ENCODE assay signal across 8 cellular contexts in genomic region chr2:85769236-85769986, GRCh38. TPM values are rescaled to one million over a fixed set of nuclear protein-coding genes. Genes with fewer than 3 reads are reported as not detected.
DNase-seq lines count a peak whose midpoint lies in the region; ATAC-seq and TF ChIP-seq lines count a peak whose summit lies in the region.

No MANE protein-coding gene starts in this region.

- no peak overlapping the region for H3K9ac ChIP-seq in mammary epithelial cell (ENCODE audit: insufficient read depth, low read length)

- peaks cover 34% of the 10 kb centered on the region for H3K4me1 Mint-ChIP-seq in MCF 10A (ENCODE audit: insufficient read depth, unreplicated experiment)
- peaks cover 5% of the 10 kb centered on the region for H3K4me1 Mint-ChIP-seq in activated CD4-positive, alpha-beta memory T cell treated with anti-CD3 and anti-CD28 coated beads for 36 hours (ENCODE audit: low read depth)

- H3K36me3 ChIP-seq in mammary epithelial cell (ENCODE audit: insufficient read depth, low read length) (no peaks in the 10 kb centered on the region), esophagus muscularis mucosa (peaks cover 0 to 60% (median 52%) of the 10 kb centered on the region in 4 donors), upper lobe of right lung (peaks cover 34% of the 10 kb centered on the region)

- POLR2A ChIA-PET in MCF 10A (lab: Yijun Ruan, JAX), result interaction anchor here (0.5 to 1.4 kb wide), 5 partner anchors 15 to 239 kb away, joined by 3 to 13 read pairs (median 3); no protein-coding TSS in a partner anchor
- POLR2A ChIA-PET in activated CD4-positive, alpha-beta memory T cell treated with anti-CD3 and anti-CD28 coated beads for 36 hours (lab: Charles Lee), result no interaction called here

- peak; percentile 6 for ATAC-seq in upper lobe of right lung

- H3K27me3 ChIP-seq in mammary epithelial cell (ENCODE audit: insufficient read depth, low read length) (peaks cover 22% of the 10 kb centered on the region), esophagus muscularis mucosa (no peaks in the 10 kb centered on the region), upper lobe of right lung (no peaks in the 10 kb centered on the region)

- DNase-seq in MCF 10A (ENCODE audit: unreplicated experiment) (no peak), mammary epithelial cell (no peak), NCI-H510A treated with DMSO at 0.1 percent for 48 hours (lab: John Stamatoyannopoulos, UW) (peak; percentile 41), esophagus muscularis mucosa (ENCODE audit: extremely low spot score) (no peak), upper lobe of right lung (no peak)
- DNase-seq in activated naive CD4-positive, alpha-beta T cell (lab: John Stamatoyannopoulos, UW), result no peak
- DNase-seq in activated CD4-positive, CD25-positive, alpha-beta regulatory T cell (lab: John Stamatoyannopoulos, UW), result no peak
- no peak for DNase-seq in activated CD4-positive, alpha-beta memory T cell treated with anti-CD3 and anti-CD28 coated beads for 36 hours

- dilution Hi-C loops in mammary epithelial cell (cut with HindIII; ENCODE audit: low sequenced_read_pairs), result no loop called here

- no peaks in the 10 kb centered on the region for H3K9me3 Mint-ChIP-seq in MCF 10A (ENCODE audit: unreplicated experiment)
- H3K9me3 Mint-ChIP-seq in activated CD4-positive, alpha-beta memory T cell treated with anti-CD3 and anti-CD28 coated beads for 36 hours, result no peaks in the 10 kb centered on the region

- peak; percentile 16 for TF ChIP-seq CTCF in MCF 10A (IDR thresholded peaks at IDR 0.05; ENCODE audit: unreplicated experiment)
- peak in 1 of 2 donors; percentile 31 for TF ChIP-seq CTCF in mammary epithelial cell (conservative IDR thresholded peaks at IDR 0.05 in 1 of 2, IDR thresholded peaks at IDR 0.05 in 1 of 2; ENCODE audit: extremely low read depth in 1 of 2, insufficient read depth in 1 of 2, low read depth in 1 of 2, low read length in 2 of 2)
- TF ChIP-seq CTCF in esophagus muscularis mucosa (IDR thresholded peaks at IDR 0.05), result peak in 1 of 3 experiments; percentile 34
- peak; percentile 38 for TF ChIP-seq CTCF in upper lobe of right lung (IDR thresholded peaks at IDR 0.05)

- WGBS in mammary epithelial cell (ENCODE audit: low coverage, missing lambda C conversion rate), result 80% methylated on average over 10 of the region's 12 CpGs
- 81% methylated on average over 9 of the region's 12 CpGs for WGBS in esophagus muscularis mucosa

- H2AFZ ChIP-seq in mammary epithelial cell (ENCODE audit: low read depth, low read length), result no peak overlapping the region

- no peaks in the 10 kb centered on the region for H3K79me2 ChIP-seq in mammary epithelial cell (ENCODE audit: insufficient read depth, low read length)

- H3K4me2 ChIP-seq in mammary epithelial cell (ENCODE audit: insufficient read depth, low read depth, low read length), result no peak overlapping the region

- no peak overlapping the region for H3K4me3 Mint-ChIP-seq in MCF 10A (ENCODE audit: unreplicated experiment)
- no peak overlapping the region for H3K4me3 Mint-ChIP-seq in activated CD4-positive, alpha-beta memory T cell treated with anti-CD3 and anti-CD28 coated beads for 36 hours

- H3K4me1 ChIP-seq in mammary epithelial cell (ENCODE audit: insufficient read depth, low read length) (peaks cover 18% of the 10 kb centered on the region), esophagus muscularis mucosa (peaks cover 90 to 99% (median 95%) of the 10 kb centered on the region in 4 donors), upper lobe of right lung (peaks cover 81% of the 10 kb centered on the region)

- no peak for TF ChIP-seq POLR2A in esophagus muscularis mucosa (IDR thresholded peaks at IDR 0.05; ENCODE audit: low read depth)

- in situ Hi-C loops in mammary epithelial cell (cut with MboI; ENCODE audit: low sequenced_read_pairs in 2 of 2), result no loop called here

- H4K20me1 ChIP-seq in mammary epithelial cell (ENCODE audit: insufficient read depth, low read length), result no peaks in the 10 kb centered on the region

- no peak for TF ChIP-seq EP300 in esophagus muscularis mucosa (IDR thresholded peaks at IDR 0.05)

- CTCF ChIA-PET in MCF 10A (lab: Yijun Ruan, JAX), result interaction anchor here (0.6 to 3.4 kb wide), 7 partner anchors 14 to 132 kb away, joined by 3 to 10 read pairs (median 4); no protein-coding TSS in a partner anchor
- CTCF ChIA-PET in mammary epithelial cell (lab: Charles Lee; ENCODE audit: low non-redundant PET), result no interaction called here
- CTCF ChIA-PET in activated CD4-positive, alpha-beta memory T cell treated with anti-CD3 and anti-CD28 coated beads for 36 hours (lab: Charles Lee), result interaction anchor here (1.0 kb wide), 2 partner anchors 20 to 40 kb away, joined by 3 read pairs; no protein-coding TSS in a partner anchor

- H3K27me3 Mint-ChIP-seq in MCF 10A (ENCODE audit: insufficient read depth, unreplicated experiment), result peaks cover 8% of the 10 kb centered on the region
- H3K27me3 Mint-ChIP-seq in activated CD4-positive, alpha-beta memory T cell treated with anti-CD3 and anti-CD28 coated beads for 36 hours, result peaks cover 48% of the 10 kb centered on the region

- no peak overlapping the region for H3K27ac Mint-ChIP-seq in MCF 10A (ENCODE audit: low read depth, unreplicated experiment)
- no peak overlapping the region for H3K27ac Mint-ChIP-seq in activated CD4-positive, alpha-beta memory T cell treated with anti-CD3 and anti-CD28 coated beads for 36 hours

- H3K27ac ChIP-seq in mammary epithelial cell (ENCODE audit: insufficient read depth, low read depth, low read length) (no peak overlapping the region), esophagus muscularis mucosa (replicated peaks in 1 of 4) (peak overlapping the region in 3 of 4 donors; percentile 50 to 91 (median 80)), upper lobe of right lung (peak overlapping the region; percentile 6)

- H3K36me3 Mint-ChIP-seq in MCF 10A (ENCODE audit: insufficient read depth, unreplicated experiment), result peaks cover 5% of the 10 kb centered on the region
- H3K36me3 Mint-ChIP-seq in activated CD4-positive, alpha-beta memory T cell treated with anti-CD3 and anti-CD28 coated beads for 36 hours, result no peaks in the 10 kb centered on the region

- no peak overlapping the region for H3K4me3 ChIP-seq in mammary epithelial cell (replicated peaks in 1 of 3; ENCODE audit: insufficient read depth in 1 of 3, low read depth in 2 of 3, low read length in 3 of 3)
- no peak overlapping the region for H3K4me3 ChIP-seq in esophagus muscularis mucosa
- no peak overlapping the region for H3K4me3 ChIP-seq in upper lobe of right lung

- intact Hi-C loops in MCF 10A (cut with micrococcal nuclease), result no loop called here
- intact Hi-C loops in mammary epithelial cell (cut with micrococcal nuclease), result no loop called here
- intact Hi-C loops in esophagus muscularis mucosa (cut with DNase I), result no loop called here
- intact Hi-C loops in upper lobe of right lung (cut with DNase I), result no loop called here
- intact Hi-C loops in activated CD4-positive, alpha-beta memory T cell treated with anti-CD3 and anti-CD28 coated beads for 36 hours (cut with micrococcal nuclease), result no loop called here

- BruUV-seq in MCF 10A (replicated peaks; lab: Mats Ljungman, UMichigan) (no TSS peak), mammary epithelial cell (replicated peaks; lab: Mats Ljungman, UMichigan) (no TSS peak)

- H3K9me3 ChIP-seq in mammary epithelial cell (replicated peaks; ENCODE audit: insufficient read depth, low read length) (no peaks in the 10 kb centered on the region), esophagus muscularis mucosa (no peaks in the 10 kb centered on the region), upper lobe of right lung (no peaks in the 10 kb centered on the region)

RNA-seq across cellular contexts. Expression of gene ATOH8, which starts 15.6 kb away (rescaled TPM):
- total RNA-seq in MCF 10A (2022) (0.72 and 1.2 TPM in 2 replicates), mammary epithelial cell (not detected), esophagus muscularis mucosa (100 to 1,000 TPM in 1 of 4 donors, 10 to 100 TPM in 3; 41.1 to 124 (median 62.5) TPM), upper lobe of right lung (93.6 TPM)
- not detected for polyA plus RNA-seq in mammary epithelial cell
- not detected for polyA minus RNA-seq in mammary epithelial cell
- total RNA-seq in activated CD4-positive, alpha-beta memory T cell treated with anti-CD3 and anti-CD28 coated beads for 36 hours, result not detected

Comparison
In these comparisons a context has a peak if more than half of its experiments do, and no peak if none do; other contexts are left out.
1. RNA of gene ATOH8, which starts 15.6 kb away (total RNA-seq): 93.6 TPM in upper lobe of right lung (single experiment) and 41.1 to 124 TPM in esophagus muscularis mucosa; 0.72 to 1.2 TPM in MCF 10A, not detected in mammary epithelial cell and not detected in activated CD4-positive, alpha-beta memory T cell treated with anti-CD3 and anti-CD28 coated beads for 36 hours; every median in the first group is over 10 times any median in the second.